8 cellular contexts compared by ENCODE assay signal in genomic region chr16:83137326-83137770, GRCh38.
DNase-seq lines count a peak whose midpoint lies in the region; ATAC-seq and TF ChIP-seq lines count a peak whose summit lies in the region.

No MANE protein-coding gene starts in this region.

- no peak overlapping the region for H3K27ac Mint-ChIP-seq in activated naive CD4-positive, alpha-beta T cell treated with anti-CD3 and anti-CD28 coated beads, Interleukin-2, amount 50 U/mL, for 24 hours
- H3K27ac Mint-ChIP-seq in endothelial cell (ENCODE audit: unreplicated experiment) = no peak overlapping the region

- peaks cover 7% of the 10 kb centered on the region for H3K4me1 Mint-ChIP-seq in activated naive CD4-positive, alpha-beta T cell treated with anti-CD3 and anti-CD28 coated beads, Interleukin-2, amount 50 U/mL, for 24 hours
- H3K4me1 Mint-ChIP-seq in endothelial cell (ENCODE audit: unreplicated experiment) = no peaks in the 10 kb centered on the region

- H3K27me3 Mint-ChIP-seq in activated naive CD4-positive, alpha-beta T cell treated with anti-CD3 and anti-CD28 coated beads, Interleukin-2, amount 50 U/mL, for 24 hours = no peaks in the 10 kb centered on the region
- no peaks in the 10 kb centered on the region for H3K27me3 Mint-ChIP-seq in endothelial cell (ENCODE audit: unreplicated experiment)

- ATAC-seq in sciatic nerve = peak; percentile 92
- no peak for ATAC-seq in esophagus mucosa
- no peak for ATAC-seq in HG03565 (IDR thresholded peaks at IDR 0.05; ENCODE audit: unreplicated experiment)

- H3K9me3 Mint-ChIP-seq in activated naive CD4-positive, alpha-beta T cell treated with anti-CD3 and anti-CD28 coated beads, Interleukin-2, amount 50 U/mL, for 24 hours = no peaks in the 10 kb centered on the region
- H3K9me3 Mint-ChIP-seq in endothelial cell (ENCODE audit: unreplicated experiment) = no peaks in the 10 kb centered on the region

- no peaks in the 10 kb centered on the region for H3K36me3 Mint-ChIP-seq in activated naive CD4-positive, alpha-beta T cell treated with anti-CD3 and anti-CD28 coated beads, Interleukin-2, amount 50 U/mL, for 24 hours
- no peaks in the 10 kb centered on the region for H3K36me3 Mint-ChIP-seq in endothelial cell (ENCODE audit: low read depth, unreplicated experiment)

- peak overlapping the region; percentile 65 for H3K4me3 Mint-ChIP-seq in activated naive CD4-positive, alpha-beta T cell treated with anti-CD3 and anti-CD28 coated beads, Interleukin-2, amount 50 U/mL, for 24 hours
- H3K4me3 Mint-ChIP-seq in endothelial cell (ENCODE audit: unreplicated experiment) = no peak overlapping the region

- intact Hi-C loops in sciatic nerve (cut with DNase I) = no loop called here

- in situ Hi-C loops in SK-MEL-5 (cut with HindIII; ENCODE audit: low pct_unique_long_range_greater_than_20kb, low sequenced_read_pairs) = no loop called here

- no peak for TF ChIP-seq CTCF in fibroblast of the aortic adventitia (IDR thresholded peaks at IDR 0.05; ENCODE audit: insufficient read depth, low read length)
- no peak for TF ChIP-seq CTCF in endothelial cell (IDR thresholded peaks at IDR 0.05; ENCODE audit: unreplicated experiment)

- DNase-seq in activated naive CD4-positive, alpha-beta T cell treated with Interleukin-2 at 50 U/mL for 16 hours = no peak
- DNase-seq in SK-MEL-5 (ENCODE audit: low read depth, low spot score) (peak; percentile 72), fibroblast of the aortic adventitia (ENCODE audit: low read depth) (peak; percentile 59), sciatic nerve (ENCODE audit: low spot score) (no peak), endothelial cell (ENCODE audit: low spot score) (no peak)

- peak overlapping the region; percentile 7 for H3K4me3 ChIP-seq in fibroblast of the aortic adventitia (ENCODE audit: low read depth, low read length)

Comparison
In these comparisons a context has a peak if more than half of its experiments do, and no peak if none do; other contexts are left out.
1. DNase-seq: peak in SK-MEL-5 (single experiment) and fibroblast of the aortic adventitia (single experiment); none in activated naive CD4-positive, alpha-beta T cell treated with Interleukin-2 at 50 U/mL for 16 hours (single experiment), sciatic nerve (single experiment) and endothelial cell (single experiment).